8 cellular contexts compared by ENCODE assay signal in genomic region chr5:154520861-154521453, GRCh38. TPM values are rescaled to one million over a fixed set of nuclear protein-coding genes. Genes with fewer than 3 reads are reported as not detected.
A peak's percentile ranks its signal among the peaks of the same experiment; 100 is the strongest.
DNase-seq lines count a peak whose midpoint lies in the region; ATAC-seq and TF ChIP-seq lines count a peak whose summit lies in the region.

No MANE protein-coding gene starts in this region.

- peak overlapping the region; percentile 90 for H3K18ac ChIP-seq in mesendoderm (ENCODE audit: low read length)

- peak; percentile 85 for TF ChIP-seq CTCF in NB4 (IDR thresholded peaks at IDR 0.05; ENCODE audit: low read depth, low read length)

- H3K79me2 ChIP-seq in mesendoderm (ENCODE audit: control insufficient read depth, insufficient read depth, low read length): no peaks in the 10 kb centered on the region

- no peak for ATAC-seq in GM21390 (IDR thresholded peaks at IDR 0.05; ENCODE audit: unreplicated experiment)
- no peak for ATAC-seq in HG02938 (IDR thresholded peaks at IDR 0.05; ENCODE audit: unreplicated experiment)

- peak overlapping the region; percentile 82 for H3K4ac ChIP-seq in mesendoderm (ENCODE audit: low read depth, low read length)

- H3K4me2 ChIP-seq in mesendoderm (ENCODE audit: low read length): peak overlapping the region; percentile 47

- peak overlapping the region; percentile 87 for H3K27ac ChIP-seq in mesendoderm (ENCODE audit: low read depth, low read length)

- H2BK120ac ChIP-seq in mesendoderm (ENCODE audit: low read depth, low read length): peak overlapping the region; percentile 16

- no CpG with 5 or more reads among the region's 15 CpGs for WGBS in mesendoderm (ENCODE audit: extremely low coverage, insufficient coverage, low lambda C conversion rate)

- no peak overlapping the region for H3K27ac Mint-ChIP-seq in activated CD4-positive, alpha-beta memory T cell treated with anti-CD3 and anti-CD28 coated beads for 36 hours
- no peak overlapping the region for H3K27ac Mint-ChIP-seq in activated CD4-positive, alpha-beta memory T cell treated with anti-CD3 and anti-CD28 coated beads, Interleukin-2, amount 10 ng/mL, durations not matched to agents 7 days and 5 days

- peaks cover 49% of the 10 kb centered on the region for H3K27me3 Mint-ChIP-seq in activated CD4-positive, alpha-beta memory T cell treated with anti-CD3 and anti-CD28 coated beads for 36 hours
- H3K27me3 Mint-ChIP-seq in activated CD4-positive, alpha-beta memory T cell treated with anti-CD3 and anti-CD28 coated beads, Interleukin-2, amount 10 ng/mL, durations not matched to agents 7 days and 5 days: peaks cover 25% of the 10 kb centered on the region

- no peaks in the 10 kb centered on the region for H3K79me1 ChIP-seq in mesendoderm (ENCODE audit: low read length)

- peak; percentile 18 for DNase-seq in activated CD4-positive, alpha-beta memory T cell treated with anti-CD3 and anti-CD28 coated beads for 36 hours
- no peak for DNase-seq in activated CD4-positive, alpha-beta memory T cell treated with anti-CD3 and anti-CD28 coated beads, Interleukin-2, amount 10 ng/mL, durations not matched to agents 7 days and 5 days
- DNase-seq in NB4 (ENCODE audit: low read depth) (peak; percentile 20), cerebellum (ENCODE audit: low spot score) (peak; percentile 7), mesendoderm (peak; percentile 98), cerebellar nuclear complex (lab: John Stamatoyannopoulos, UW) (no peak)

- intact Hi-C loops in activated CD4-positive, alpha-beta memory T cell treated with anti-CD3 and anti-CD28 coated beads for 36 hours (cut with micrococcal nuclease): no loop called here

- no peak overlapping the region for H4K8ac ChIP-seq in mesendoderm (ENCODE audit: low read depth, low read length)

- peak overlapping the region; percentile 67 for H3K9ac ChIP-seq in mesendoderm (ENCODE audit: low read length)

- no peak overlapping the region for H3K4me3 ChIP-seq in NB4 (ENCODE audit: low read depth, low read length)
- H3K4me3 ChIP-seq in mesendoderm (ENCODE audit: low read length): no peak overlapping the region

- no peaks in the 10 kb centered on the region for H3K27me3 ChIP-seq in mesendoderm (ENCODE audit: insufficient read depth, low read length, poor library complexity)

- H3K4me1 Mint-ChIP-seq in activated CD4-positive, alpha-beta memory T cell treated with anti-CD3 and anti-CD28 coated beads for 36 hours (ENCODE audit: low read depth): no peaks in the 10 kb centered on the region
- no peaks in the 10 kb centered on the region for H3K4me1 Mint-ChIP-seq in activated CD4-positive, alpha-beta memory T cell treated with anti-CD3 and anti-CD28 coated beads, Interleukin-2, amount 10 ng/mL, durations not matched to agents 7 days and 5 days

- no peak overlapping the region for H2BK15ac ChIP-seq in mesendoderm (replicated peaks; ENCODE audit: low read depth)

- peak overlapping the region; percentile 35 for H4K5ac ChIP-seq in mesendoderm (ENCODE audit: low read length)

- peak overlapping the region; percentile 11 for H3K23ac ChIP-seq in mesendoderm (ENCODE audit: low read length)

- no peaks in the 10 kb centered on the region for H3K36me3 ChIP-seq in mesendoderm (ENCODE audit: control insufficient read depth, insufficient read depth, low read length)

- H3K56ac ChIP-seq in mesendoderm (ENCODE audit: low read length): peak overlapping the region; percentile 87

- H3K36me3 Mint-ChIP-seq in activated CD4-positive, alpha-beta memory T cell treated with anti-CD3 and anti-CD28 coated beads for 36 hours: no peaks in the 10 kb centered on the region
- H3K36me3 Mint-ChIP-seq in activated CD4-positive, alpha-beta memory T cell treated with anti-CD3 and anti-CD28 coated beads, Interleukin-2, amount 10 ng/mL, durations not matched to agents 7 days and 5 days (ENCODE audit: low read depth): no peaks in the 10 kb centered on the region

- H3K4me1 ChIP-seq in mesendoderm (ENCODE audit: control insufficient read depth, low read depth, low read length): peaks cover 28% of the 10 kb centered on the region

- no peaks in the 10 kb centered on the region for H3K9me3 Mint-ChIP-seq in activated CD4-positive, alpha-beta memory T cell treated with anti-CD3 and anti-CD28 coated beads for 36 hours
- no peaks in the 10 kb centered on the region for H3K9me3 Mint-ChIP-seq in activated CD4-positive, alpha-beta memory T cell treated with anti-CD3 and anti-CD28 coated beads, Interleukin-2, amount 10 ng/mL, durations not matched to agents 7 days and 5 days

- POLR2A ChIA-PET in activated CD4-positive, alpha-beta memory T cell treated with anti-CD3 and anti-CD28 coated beads for 36 hours (lab: Charles Lee): no interaction called here
- POLR2A ChIA-PET in activated CD4-positive, alpha-beta memory T cell treated with anti-CD3 and anti-CD28 coated beads, Interleukin-2, amount 10 ng/mL, durations not matched to agents 7 days and 5 days (lab: Charles Lee): no interaction called here

- no peak for TF ChIP-seq POLR2A in NB4 (IDR thresholded peaks at IDR 0.05; ENCODE audit: extremely low read depth, insufficient read length)

- H2AK5ac ChIP-seq in mesendoderm (ENCODE audit: low read length): no peak overlapping the region

- CTCF ChIA-PET in activated CD4-positive, alpha-beta memory T cell treated with anti-CD3 and anti-CD28 coated beads for 36 hours (lab: Charles Lee): interaction anchor here (0.5 to 3.2 kb wide), 19 partner anchors 9 to 100 kb away, joined by 3 to 18 read pairs (median 3); no protein-coding TSS in a partner anchor
- CTCF ChIA-PET in activated CD4-positive, alpha-beta memory T cell treated with anti-CD3 and anti-CD28 coated beads, Interleukin-2, amount 10 ng/mL, durations not matched to agents 7 days and 5 days (lab: Charles Lee): interaction anchor here (0.6 to 2.1 kb wide), 13 partner anchors 8 to 507 kb away, joined by 3 to 9 read pairs (median 3); no protein-coding TSS in a partner anchor

- no peak overlapping the region for H3K4me3 Mint-ChIP-seq in activated CD4-positive, alpha-beta memory T cell treated with anti-CD3 and anti-CD28 coated beads for 36 hours
- H3K4me3 Mint-ChIP-seq in activated CD4-positive, alpha-beta memory T cell treated with anti-CD3 and anti-CD28 coated beads, Interleukin-2, amount 10 ng/mL, durations not matched to agents 7 days and 5 days: no peak overlapping the region

- peak overlapping the region; percentile 94 for H2BK5ac ChIP-seq in mesendoderm (ENCODE audit: low read length)

RNA-seq across cellular contexts. Expression of gene HAND1, which starts 42.9 kb away (rescaled TPM):
- not detected for total RNA-seq in activated CD4-positive, alpha-beta memory T cell treated with anti-CD3 and anti-CD28 coated beads for 36 hours
- not detected for total RNA-seq in activated CD4-positive, alpha-beta memory T cell treated with anti-CD3 and anti-CD28 coated beads, Interleukin-2, amount 10 ng/mL, durations not matched to agents 7 days and 5 days
- not detected for total RNA-seq in cerebellum
- polyA plus RNA-seq in mesendoderm (2013, experiment 1 of 2): 0.94 TPM
- polyA plus RNA-seq in mesendoderm (2013, experiment 2 of 2): 0.81 TPM

Comparison
In these comparisons a context has a peak if more than half of its experiments do, and no peak if none do; other contexts are left out.
1. DNase-seq: peak in activated CD4-positive, alpha-beta memory T cell treated with anti-CD3 and anti-CD28 coated beads for 36 hours (single experiment), NB4 (single experiment), cerebellum (single experiment) and mesendoderm (single experiment); none in activated CD4-positive, alpha-beta memory T cell treated with anti-CD3 and anti-CD28 coated beads, Interleukin-2, amount 10 ng/mL, durations not matched to agents 7 days and 5 days (single experiment) and cerebellar nuclear complex (0 of 2).